23 cellular contexts compared by ENCODE assay signal in genomic region chr10:34116780-34117179, GRCh38.
DNase-seq lines count a peak whose midpoint lies in the region; TF ChIP-seq lines count a peak whose summit lies in the region.
"Had no signal": no experiment of that assay in that cellular context is flagged by ENCODE, and none has a peak within 500 bp of the region (broad histone marks: within the 10 kb centered on the region; RNA-seq: fewer than 3 reads in every experiment).

No MANE protein-coding gene starts in this region.

- no peak overlapping the region for H3K9ac ChIP-seq in MM.1S (ENCODE audit: low read length)
- H3K9ac ChIP-seq: BLaER1 treated with 17β-estradiol and CSF1 and Interleukin-3, amounts not matched to agents 10 nM and 100 nM; parathyroid adenoma had no signal

- peak in 2 of 56 donors; percentile 1 to 2 for TF ChIP-seq CTCF in dorsolateral prefrontal cortex (IDR thresholded peaks at IDR 0.05 in 54 of 56, conservative IDR thresholded peaks at IDR 0.05 in 2 of 56; ENCODE audit: low read depth in 1 of 56, partially characterized antibody in 56 of 56)
- no peak for TF ChIP-seq CTCF in hepatocyte (IDR thresholded peaks at IDR 0.05; ENCODE audit: poor library complexity)
- no peak for TF ChIP-seq CTCF in progenitor cell of endocrine pancreas (IDR thresholded peaks at IDR 0.05; ENCODE audit: unreplicated experiment)
- no peak for TF ChIP-seq CTCF in MM.1S (IDR thresholded peaks at IDR 0.05; ENCODE audit: low read length)

- peaks cover 21% of the 10 kb centered on the region for H3K4me1 ChIP-seq in hepatocyte (ENCODE audit: insufficient read depth)
- H3K4me1 ChIP-seq in MM.1S (ENCODE audit: low read length), result no peaks in the 10 kb centered on the region

- H3K27me3 ChIP-seq in H7 (ENCODE audit: control insufficient read depth, insufficient read depth, low read length) (no peaks in the 10 kb centered on the region), dorsolateral prefrontal cortex (no peaks in the 10 kb centered on the region), hepatocyte (no peaks in the 10 kb centered on the region), MM.1S (replicated peaks; ENCODE audit: insufficient read depth, low read length) (no peaks in the 10 kb centered on the region)
- H3K27me3 ChIP-seq: BLaER1 treated with 17β-estradiol and CSF1 and Interleukin-3, amounts not matched to agents 10 nM and 100 nM; stomach had no signal

- peaks cover 12% of the 10 kb centered on the region for H3K36me3 Mint-ChIP-seq in progenitor cell of endocrine pancreas (ENCODE audit: insufficient read depth)
- H3K36me3 Mint-ChIP-seq: activated naive CD4-positive, alpha-beta T cell treated with anti-CD3 and anti-CD28 coated beads, Interleukin-2, amount 50 U/mL, for 24 hours; naive thymus-derived CD8-positive, alpha-beta T cell had no signal

- H3K79me2 ChIP-seq in hepatocyte (no peaks in the 10 kb centered on the region), MM.1S (ENCODE audit: low read length) (no peaks in the 10 kb centered on the region)
- H3K79me2 ChIP-seq: parathyroid adenoma had no signal

- intact Hi-C loops in dorsolateral prefrontal cortex (cut with DNase I), result no loop called here

- no peak overlapping the region for H2AFZ ChIP-seq in hepatocyte
- H2AFZ ChIP-seq in MM.1S (ENCODE audit: low read length), result no peak overlapping the region
- H2AFZ ChIP-seq: parathyroid adenoma had no signal

- WGBS in hepatocyte (ENCODE audit: low lambda C conversion rate, missing lambda C conversion rate), result 44% methylated on average over 14 of the region's 14 CpGs

- peak; percentile 59 for DNase-seq in H7
- peak in 2 of 10 donors; percentile 38 to 43 for DNase-seq in dorsolateral prefrontal cortex
- peak; percentile 19 for DNase-seq in hepatocyte (ENCODE audit: low spot score)
- no peak for DNase-seq in progenitor cell of endocrine pancreas (ENCODE audit: low spot score, unreplicated experiment)
- DNase-seq in MM.1S, result no peak
- DNase-seq in NCI-H2081 (lab: John Stamatoyannopoulos, UW), result no peak
- DNase-seq in ureter (ENCODE audit: low spot score), result no peak
- no peak for DNase-seq in NCI-H1417 treated with DMSO at 0.1 percent for 48 hours (lab: John Stamatoyannopoulos, UW)
- DNase-seq: activated CD4-positive, CD25-positive, alpha-beta regulatory T cell treated with anti-CD3 and anti-CD28 coated beads, Interleukin-2, amount 50 U/mL, for 72 hours; activated T-cell treated with anti-CD3 and anti-CD28 coated beads, Interleukin-2, amount 50 U/mL, for 72 hours; Calu3; cortex of kidney; EL; islet precursor cell; naive thymus-derived CD8-positive, alpha-beta T cell; NCI-H526; stimulated activated CD4-positive, alpha-beta T cell treated with anti-CD3 and anti-CD28 coated beads, Interleukin-4, amount 100 ng/mL, for 4 hours; stomach; T1000 had no signal

- no peaks in the 10 kb centered on the region for H3K9me3 ChIP-seq in hepatocyte (ENCODE audit: low read depth)
- H3K9me3 ChIP-seq in MM.1S (replicated peaks; ENCODE audit: insufficient read depth, low read length), result no peaks in the 10 kb centered on the region
- H3K9me3 ChIP-seq: stomach had no signal

- H3K27ac ChIP-seq in dorsolateral prefrontal cortex (peak overlapping the region in 32 of 59 donors; percentile 1 to 69 (median 46)), hepatocyte (peak overlapping the region; percentile 41), MM.1S (ENCODE audit: low read length) (no peak overlapping the region)
- H3K27ac ChIP-seq: BLaER1 treated with 17β-estradiol and CSF1 and Interleukin-3, amounts not matched to agents 10 nM and 100 nM; parathyroid adenoma; skin epidermis; stomach had no signal

- no peak overlapping the region for H3K4me3 Mint-ChIP-seq in progenitor cell of endocrine pancreas (ENCODE audit: low read depth)
- H3K4me3 Mint-ChIP-seq: activated naive CD4-positive, alpha-beta T cell treated with anti-CD3 and anti-CD28 coated beads, Interleukin-2, amount 50 U/mL, for 24 hours; activated T-cell treated with anti-CD3 and anti-CD28 coated beads, Interleukin-2, amount 50 U/mL, for 72 hours; naive thymus-derived CD8-positive, alpha-beta T cell had no signal

- no peaks in the 10 kb centered on the region for H3K27me3 Mint-ChIP-seq in progenitor cell of endocrine pancreas
- H3K27me3 Mint-ChIP-seq: activated naive CD4-positive, alpha-beta T cell treated with anti-CD3 and anti-CD28 coated beads, Interleukin-2, amount 50 U/mL, for 24 hours had no signal

- no peaks in the 10 kb centered on the region for H3F3A ChIP-seq in MM.1S (ENCODE audit: insufficient read depth, low read length)

- H3K9me3 Mint-ChIP-seq in progenitor cell of endocrine pancreas (ENCODE audit: low read depth), result no peaks in the 10 kb centered on the region
- H3K9me3 Mint-ChIP-seq: activated naive CD4-positive, alpha-beta T cell treated with anti-CD3 and anti-CD28 coated beads, Interleukin-2, amount 50 U/mL, for 24 hours; activated T-cell treated with anti-CD3 and anti-CD28 coated beads, Interleukin-2, amount 50 U/mL, for 72 hours; naive thymus-derived CD8-positive, alpha-beta T cell had no signal

- H3K4me3 ChIP-seq in H7 (ENCODE audit: insufficient read depth, low read depth, low read length) (no peak overlapping the region), dorsolateral prefrontal cortex (peak overlapping the region in 49 of 59 donors; percentile 2 to 55 (median 34)), hepatocyte (no peak overlapping the region), MM.1S (ENCODE audit: low read length) (no peak overlapping the region)
- H3K4me3 ChIP-seq: BLaER1 treated with 17β-estradiol and CSF1 and Interleukin-3, amounts not matched to agents 10 nM and 100 nM; skin epidermis; stomach had no signal

- H3K4me1 Mint-ChIP-seq in progenitor cell of endocrine pancreas (ENCODE audit: low read depth), result peaks cover 26% of the 10 kb centered on the region

- H3K9me2 ChIP-seq in hepatocyte (replicated peaks; ENCODE audit: insufficient read depth), result no peaks in the 10 kb centered on the region
- H3K9me2 ChIP-seq in MM.1S (replicated peaks; ENCODE audit: insufficient read depth, low read length), result no peaks in the 10 kb centered on the region

- H3K36me3 ChIP-seq in H7 (replicated peaks; ENCODE audit: control insufficient read depth, insufficient read depth, low read length), result no peaks in the 10 kb centered on the region
- no peaks in the 10 kb centered on the region for H3K36me3 ChIP-seq in hepatocyte (replicated peaks; ENCODE audit: insufficient read depth, low read depth)
- no peaks in the 10 kb centered on the region for H3K36me3 ChIP-seq in MM.1S (replicated peaks; ENCODE audit: insufficient read depth, low read length)

- H3K4me2 ChIP-seq in hepatocyte, result peak overlapping the region; percentile 69
- no peak overlapping the region for H3K4me2 ChIP-seq in MM.1S (ENCODE audit: low read depth, low read length)
- H3K4me2 ChIP-seq: BLaER1 treated with 17β-estradiol and CSF1 and Interleukin-3, amounts not matched to agents 10 nM and 100 nM had no signal

- peak overlapping the region; percentile 54 for H3K27ac Mint-ChIP-seq in progenitor cell of endocrine pancreas
- H3K27ac Mint-ChIP-seq: activated naive CD4-positive, alpha-beta T cell treated with anti-CD3 and anti-CD28 coated beads, Interleukin-2, amount 50 U/mL, for 24 hours; activated T-cell treated with anti-CD3 and anti-CD28 coated beads, Interleukin-2, amount 50 U/mL, for 72 hours had no signal

- H4K20me1 ChIP-seq in hepatocyte (ENCODE audit: insufficient read depth, poor library complexity, severe bottlenecking) (no peaks in the 10 kb centered on the region), MM.1S (ENCODE audit: insufficient read depth, low read length) (no peaks in the 10 kb centered on the region)
- H4K20me1 ChIP-seq: BLaER1 treated with 17β-estradiol and CSF1 and Interleukin-3, amounts not matched to agents 10 nM and 100 nM had no signal

Comparison
In these comparisons a context has a peak if more than half of its experiments do, and no peak if none do; other contexts are left out.
1. DNase-seq: peak in H7 (single experiment) and hepatocyte (single experiment); none in progenitor cell of endocrine pancreas (single experiment), MM.1S (single experiment), NCI-H2081 (0 of 2), ureter (single experiment) and NCI-H1417 treated with DMSO at 0.1 percent for 48 hours (single experiment).
2. H3K4me3 ChIP-seq: peak in dorsolateral prefrontal cortex (49 of 59); none in H7 (single experiment), hepatocyte (single experiment) and MM.1S (single experiment).